10 cellular contexts compared by ENCODE assay signal in the genomic region with DNA sequence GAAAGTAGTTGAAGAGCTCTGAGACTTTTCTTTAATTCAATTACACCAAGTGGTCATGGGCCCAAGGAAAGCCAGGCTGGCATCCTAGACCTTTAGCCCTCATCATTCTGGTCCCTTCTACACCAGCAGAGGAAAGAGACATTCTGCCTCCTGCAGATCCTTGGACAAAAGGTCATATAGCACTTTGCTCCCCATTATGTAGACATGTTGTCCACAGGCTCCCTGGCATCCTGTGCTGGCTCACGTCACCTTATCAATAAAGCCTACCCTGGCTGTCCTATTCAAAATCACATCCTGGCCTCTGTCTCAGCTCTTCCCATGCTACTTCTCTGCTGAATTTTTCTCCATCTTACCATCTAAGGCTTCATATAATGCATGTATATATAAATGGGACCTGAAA.
"Had no signal": no experiment of that assay in that cellular context is flagged by ENCODE, and none has a peak within 500 bp of the region (broad histone marks: within the 10 kb centered on the region; RNA-seq: fewer than 3 reads in every experiment).

No MANE protein-coding gene starts in this region.

- DNase-seq: GM23248, GOT3, H7, H9, HCEC 1CT, HFFc6 had no signal

- ATAC-seq: GM23338, HCT116 had no signal

- FAIRE-seq: H1, H54 had no signal
